In genomic region chr12:6699259-6699988, GRCh38 we compare ENCODE assay signal across 10 cellular contexts. TPM values are rescaled to one million over a fixed set of nuclear protein-coding genes. Genes with fewer than 3 reads are reported as not detected.
DNase-seq lines count a peak whose midpoint lies in the region; ATAC-seq, FAIRE-seq and TF ChIP-seq lines count a peak whose summit lies in the region.
"Had no signal": no experiment of that assay in that cellular context is flagged by ENCODE, and none has a peak within 500 bp of the region (broad histone marks: within the 10 kb centered on the region; RNA-seq: fewer than 3 reads in every experiment).

No MANE protein-coding gene starts in this region.

- POLR2A ChIA-PET in K562 (lab: Yijun Ruan, JAX): interaction anchor here (0.6 to 2.8 kb wide), 3 partner anchors 10 to 170 kb away, joined by 3 to 11 read pairs (median 3); partner anchors contain the start of gene ZNF384

- H3K27ac ChIP-seq in heart right ventricle: no peak overlapping the region
- H3K27ac ChIP-seq in K562 (ENCODE audit: extremely low read depth, low read depth, low read length): no peak overlapping the region
- H3K27ac ChIP-seq in lower lobe of right lung: no peak overlapping the region
- peak overlapping the region; percentile 27 for H3K27ac ChIP-seq in vagina

- CTCF ChIA-PET in K562 (lab: Yijun Ruan, JAX; ENCODE audit: low intra/inter-chr PET ratio): no interaction called here

- ATAC-seq in heart right ventricle (peak in 1 of 8 donors; percentile 17), left cardiac atrium (no peak), K562 (no peak), lower lobe of right lung (no peak), GM21528 (IDR thresholded peaks at IDR 0.05; ENCODE audit: low FRiP score, unreplicated experiment) (no peak)

- FAIRE-seq in K562 (lab: Jason Lieb, UNC): no peak

- H3K36me3 ChIP-seq in heart right ventricle (no peaks in the 10 kb centered on the region), K562 (ENCODE audit: control insufficient read depth, insufficient read depth, low read length) (no peaks in the 10 kb centered on the region), lower lobe of right lung (no peaks in the 10 kb centered on the region), vagina (no peaks in the 10 kb centered on the region)

- BruUV-seq in K562 (replicated peaks; lab: Mats Ljungman, UMichigan): no TSS peak

- H3K9me3 ChIP-seq in heart right ventricle: no peaks in the 10 kb centered on the region
- H3K9me3 ChIP-seq in K562 (replicated peaks; ENCODE audit: control insufficient read depth, insufficient read depth, low read depth, low read length): no peaks in the 10 kb centered on the region
- H3K9me3 ChIP-seq in lower lobe of right lung: no peaks in the 10 kb centered on the region
- no peaks in the 10 kb centered on the region for H3K9me3 ChIP-seq in vagina

- no peaks in the 10 kb centered on the region for H3K79me2 ChIP-seq in K562 (ENCODE audit: control insufficient read depth, insufficient read depth, low read length)

- H3K9me1 ChIP-seq in K562 (ENCODE audit: control insufficient read depth, insufficient read depth, low read length): no peaks in the 10 kb centered on the region

- H2AFZ ChIP-seq in K562 (ENCODE audit: low read depth, low read length): no peak overlapping the region

- in situ Hi-C loops in K562 (cut with MboI) (no loop called here), GM13976 (cut with MboI; ENCODE audit: low sequenced_read_pairs, unreplicated experiment) (no loop called here)

- H3K4me3 ChIP-seq in heart right ventricle: peak overlapping the region; percentile 25 to 54 (median 45)
- H3K4me3 ChIP-seq in K562: no peak overlapping the region
- peak overlapping the region; percentile 46 for H3K4me3 ChIP-seq in lower lobe of right lung
- H3K4me3 ChIP-seq in vagina: peak overlapping the region; percentile 50 to 70

- no peak overlapping the region for H3K4me2 ChIP-seq in K562 (ENCODE audit: insufficient read depth, low read length)

- TF ChIP-seq CTCF in heart right ventricle (IDR thresholded peaks at IDR 0.05) (no peak), K562 (IDR thresholded peaks at IDR 0.05 in 2 of 3, conservative IDR thresholded peaks at IDR 0.05 in 1 of 3; ENCODE audit: insufficient read depth in 2 of 3, low read depth in 1 of 3, low read length in 3 of 3) (no peak), lower lobe of right lung (IDR thresholded peaks at IDR 0.05) (no peak), vagina (IDR thresholded peaks at IDR 0.05) (no peak), GM13976 (IDR thresholded peaks at IDR 0.05; ENCODE audit: borderline replicate concordance, control extremely low read depth, extremely low read depth, insufficient read depth, missing control alignments) (no peak)

- no peak for TF ChIP-seq POLR2A in K562 (conservative IDR thresholded peaks at IDR 0.05)
- TF ChIP-seq POLR2A in vagina (IDR thresholded peaks at IDR 0.05): no peak

- H3K4me1 ChIP-seq in heart right ventricle: peaks cover 3 to 16% (median 11%) of the 10 kb centered on the region in 9 donors
- peaks cover 5 to 31% of the 10 kb centered on the region in 2 experiments; a peak in 4 of 5 replicates for H3K4me1 ChIP-seq in K562 (replicated peaks in 1 of 2; ENCODE audit: control insufficient read depth in 2 of 2, insufficient read depth in 2 of 2, low read length in 2 of 2)
- H3K4me1 ChIP-seq in lower lobe of right lung: peaks cover 11% of the 10 kb centered on the region
- H3K4me1 ChIP-seq in vagina: peaks cover 13% of the 10 kb centered on the region

- H3K9ac ChIP-seq in K562 (ENCODE audit: insufficient read depth in 1 of 2, low read depth in 2 of 2, low read length in 2 of 2): no peak overlapping the region

- H4K20me1 ChIP-seq in K562 (replicated peaks; ENCODE audit: control insufficient read depth, insufficient read depth, low read length): no peaks in the 10 kb centered on the region

- intact Hi-C loops in heart right ventricle (cut with DNase I): loop anchor here in 2 of 10 donors (10.0 kb wide), 2 partner anchors 75 to 85 kb away; no protein-coding TSS in a partner anchor
- intact Hi-C loops in left cardiac atrium (cut with DNase I): loop anchor here in 1 of 2 donors (10.0 kb wide), 1 partner anchor 85 kb away; no protein-coding TSS in a partner anchor
- intact Hi-C loops in K562 (cut with micrococcal nuclease): no loop called here
- intact Hi-C loops in lower lobe of right lung (cut with DNase I): no loop called here
- intact Hi-C loops in vagina (cut with DNase I): no loop called here

- TF ChIP-seq RAD21 in K562 (CRISPR knock-in tag; conservative IDR thresholded peaks at IDR 0.05 in 1 of 2, IDR thresholded peaks at IDR 0.05 in 1 of 2): no peak

- DNase-seq in heart right ventricle (no peak), left cardiac atrium (no peak), K562 (ENCODE audit: extremely low read depth in 1 of 4, low spot score in 3 of 4) (no peak), lower lobe of right lung (no peak), vagina (ENCODE audit: extremely low spot score in 2 of 2) (no peak), GM13976 (ENCODE audit: low spot score) (no peak)
- DNase-seq in stimulated activated CD4-positive, alpha-beta T cell treated with anti-CD3 and anti-CD28 coated beads, Interleukin-12 subunit alpha, Interleukin-12 subunit beta, amount 100 ng/mL, for 4 hours: no peak
- DNase-seq: GDM1 had no signal

- 14 to 18% methylated on average over 14 to 16 of the region's 16 CpGs for WGBS in heart right ventricle, 2 donors
- WGBS in K562 (ENCODE audit: insufficient coverage, low coverage, missing lambda C conversion rate): 5% methylated on average over 9 of the region's 16 CpGs

- H3K27me3 ChIP-seq in heart right ventricle (peaks cover 12 to 94% (median 75%) of the 10 kb centered on the region in 7 donors), K562 (ENCODE audit: control insufficient read depth in 2 of 2, insufficient read depth in 2 of 2, low read length in 2 of 2) (peaks cover 11 to 27% of the 10 kb centered on the region in 2 experiments; a peak in 4 of 5 replicates), lower lobe of right lung (ENCODE audit: low read depth) (peaks cover 71% of the 10 kb centered on the region), vagina (no peaks in the 10 kb centered on the region)

- no peak for TF ChIP-seq EP300 in K562 (IDR thresholded peaks at IDR 0.05; ENCODE audit: low read length)

RNA-seq across cellular contexts. Expression of gene PIANP, which starts 1.2 kb away (rescaled TPM):
- total RNA-seq in heart right ventricle (under 1 TPM in 4 of 10 donors, not detected in 6; 0.12 to 0.54 (median 0.25) TPM), left cardiac atrium (under 1 TPM; 0.18 to 0.42 TPM), K562 (2014; rRNA removed) (not detected in 2 replicates), K562 (2014; rRNA removed; fragmentation: Illumina TruSeq; extraction: Trizol) (not detected in 2 replicates), K562 (2015; rRNA removed; fragmentation: Illumina TruSeq; extraction: Trizol) (not detected in 2 replicates), K562 (2021) (not detected in 2 replicates), lower lobe of right lung (0.18 TPM), vagina (5.6 TPM)
- polyA plus RNA-seq in heart right ventricle (under 1 TPM; 0.22 to 0.58 TPM), K562 (2011; rRNA removed) (not detected in 2 replicates), K562 (2014; fragmentation: Illumina TruSeq; extraction: Trizol) (not detected in 2 replicates), K562 (2014; fragmentation: Nextera tagmentation; extraction: Ambion mirVana) (not detected), K562 (2014; rRNA removed) (0.07 TPM in 1 of 2 replicates, not detected in the other)
- not detected in 2 replicates for total RNA-seq in K562 (2011; cell fraction: chromatin; rRNA removed; ENCODE audit: low replicate concordance)
- total RNA-seq in K562 (2011; cell fraction: nucleolus; rRNA removed): not detected in 2 replicates
- total RNA-seq in K562 (2011; cell fraction: nucleoplasm; rRNA removed): not detected in 2 replicates
- not detected in 2 replicates for polyA plus RNA-seq in K562 (2011; cell fraction: cytosol; rRNA removed)
- not detected in 2 replicates for polyA plus RNA-seq in K562 (2011; cell fraction: nucleus; rRNA removed)
- polyA plus RNA-seq in K562 (2012): 0.21 and 0.36 TPM in 2 replicates
- polyA minus RNA-seq in K562 (2011; rRNA and poly(A)+ RNA removed): not detected in 2 replicates
- polyA minus RNA-seq in K562 (2011; cell fraction: cytosol; rRNA and poly(A)+ RNA removed): not detected in 2 replicates
- not detected in 2 replicates for polyA minus RNA-seq in K562 (2011; cell fraction: nucleus; rRNA and poly(A)+ RNA removed)

RNA-seq across cellular contexts. Expression of gene ZNF384, which starts 10.2 kb away (rescaled TPM):
- total RNA-seq in heart right ventricle (10 to 100 TPM; 25.1 to 36.0 (median 29.0) TPM), left cardiac atrium (10 to 100 TPM; 28.3 to 31.2 TPM), K562 (2014; rRNA removed) (9.6 and 21.4 TPM in 2 replicates), K562 (2014; rRNA removed; fragmentation: Illumina TruSeq; extraction: Trizol) (16.4 and 21.3 TPM in 2 replicates), K562 (2015; rRNA removed; fragmentation: Illumina TruSeq; extraction: Trizol) (20.2 and 21.6 TPM in 2 replicates), K562 (2021) (34.3 and 36.9 TPM in 2 replicates), lower lobe of right lung (48.7 TPM), vagina (31.9 TPM)
- polyA plus RNA-seq in heart right ventricle (10 to 100 TPM; 17.6 to 23.7 TPM), K562 (2011; rRNA removed) (38.2 and 51.4 TPM in 2 replicates), K562 (2014; fragmentation: Illumina TruSeq; extraction: Trizol) (62.1 and 64.8 TPM in 2 replicates), K562 (2014; fragmentation: Nextera tagmentation; extraction: Ambion mirVana) (under 1 TPM; 0.36 to 0.42 TPM), K562 (2014; rRNA removed) (29.1 and 39.4 TPM in 2 replicates)
- total RNA-seq in K562 (2011; cell fraction: chromatin; rRNA removed; ENCODE audit: low replicate concordance): 96.1 and 146 TPM in 2 replicates
- total RNA-seq in K562 (2011; cell fraction: nucleolus; rRNA removed): 75.5 and 81.2 TPM in 2 replicates
- total RNA-seq in K562 (2011; cell fraction: nucleoplasm; rRNA removed): 65.2 and 76.0 TPM in 2 replicates
- 35.9 and 44.8 TPM in 2 replicates for polyA plus RNA-seq in K562 (2011; cell fraction: cytosol; rRNA removed)
- polyA plus RNA-seq in K562 (2011; cell fraction: nucleus; rRNA removed): 99.6 and 126 TPM in 2 replicates
- 41.7 and 43.3 TPM in 2 replicates for polyA plus RNA-seq in K562 (2012)
- polyA minus RNA-seq in K562 (2011; rRNA and poly(A)+ RNA removed): 35.3 and 38.2 TPM in 2 replicates
- 27.3 and 34.6 TPM in 2 replicates for polyA minus RNA-seq in K562 (2011; cell fraction: cytosol; rRNA and poly(A)+ RNA removed)
- polyA minus RNA-seq in K562 (2011; cell fraction: nucleus; rRNA and poly(A)+ RNA removed): 30.6 and 48.9 TPM in 2 replicates

RNA-seq across cellular contexts. Expression of gene COPS7A, which starts 24.4 kb away (rescaled TPM):
- total RNA-seq in heart right ventricle (10 to 100 TPM; 67.4 to 89.8 (median 77.9) TPM), left cardiac atrium (10 to 100 TPM; 61.3 to 71.2 TPM), K562 (2014; rRNA removed) (24.2 and 26.9 TPM in 2 replicates), K562 (2014; rRNA removed; fragmentation: Illumina TruSeq; extraction: Trizol) (13.2 and 13.4 TPM in 2 replicates), K562 (2015; rRNA removed; fragmentation: Illumina TruSeq; extraction: Trizol) (20.6 and 25.0 TPM in 2 replicates), K562 (2021) (22.5 and 23.4 TPM in 2 replicates), lower lobe of right lung (55.1 TPM), vagina (35.4 TPM)
- polyA plus RNA-seq in heart right ventricle (10 to 100 TPM; 31.1 to 91.5 TPM), K562 (2011; rRNA removed) (35.4 and 45.2 TPM in 2 replicates), K562 (2014; fragmentation: Illumina TruSeq; extraction: Trizol) (29.9 and 36.0 TPM in 2 replicates), K562 (2014; fragmentation: Nextera tagmentation; extraction: Ambion mirVana) (10 to 100 TPM; 12.7 to 24.3 TPM), K562 (2014; rRNA removed) (30.2 and 36.5 TPM in 2 replicates)
- 14.3 and 23.0 TPM in 2 replicates for total RNA-seq in K562 (2011; cell fraction: chromatin; rRNA removed; ENCODE audit: low replicate concordance)
- 18.7 and 22.1 TPM in 2 replicates for total RNA-seq in K562 (2011; cell fraction: nucleolus; rRNA removed)
- 16.9 and 19.5 TPM in 2 replicates for total RNA-seq in K562 (2011; cell fraction: nucleoplasm; rRNA removed)
- 44.0 and 49.7 TPM in 2 replicates for polyA plus RNA-seq in K562 (2011; cell fraction: cytosol; rRNA removed)
- polyA plus RNA-seq in K562 (2011; cell fraction: nucleus; rRNA removed): 61.4 and 63.0 TPM in 2 replicates
- 29.9 and 33.9 TPM in 2 replicates for polyA plus RNA-seq in K562 (2012)
- 9.8 and 11.4 TPM in 2 replicates for polyA minus RNA-seq in K562 (2011; rRNA and poly(A)+ RNA removed)
- polyA minus RNA-seq in K562 (2011; cell fraction: cytosol; rRNA and poly(A)+ RNA removed): 9.2 and 11.9 TPM in 2 replicates
- polyA minus RNA-seq in K562 (2011; cell fraction: nucleus; rRNA and poly(A)+ RNA removed): 6.1 and 6.9 TPM in 2 replicates

RNA-seq across cellular contexts. Expression of gene ING4, which starts 36.5 kb away (rescaled TPM):
- total RNA-seq in heart right ventricle (10 to 100 TPM; 17.7 to 32.5 (median 22.6) TPM), left cardiac atrium (10 to 100 TPM; 16.8 to 28.5 TPM), K562 (2014; rRNA removed) (12.8 and 15.7 TPM in 2 replicates), K562 (2014; rRNA removed; fragmentation: Illumina TruSeq; extraction: Trizol) (16.4 and 19.7 TPM in 2 replicates), K562 (2015; rRNA removed; fragmentation: Illumina TruSeq; extraction: Trizol) (11.0 and 11.6 TPM in 2 replicates), K562 (2021) (13.0 and 14.0 TPM in 2 replicates), lower lobe of right lung (41.3 TPM), vagina (45.7 TPM)
- polyA plus RNA-seq in heart right ventricle (10 to 100 TPM; 20.0 to 25.5 TPM), K562 (2011; rRNA removed) (30.2 and 32.1 TPM in 2 replicates), K562 (2014; fragmentation: Illumina TruSeq; extraction: Trizol) (27.3 and 28.4 TPM in 2 replicates), K562 (2014; fragmentation: Nextera tagmentation; extraction: Ambion mirVana) (1 to 10 TPM; 6.6 to 8.4 TPM), K562 (2014; rRNA removed) (23.8 and 23.9 TPM in 2 replicates)
- total RNA-seq in K562 (2011; cell fraction: chromatin; rRNA removed; ENCODE audit: low replicate concordance): 36.0 and 36.8 TPM in 2 replicates
- 22.8 and 26.7 TPM in 2 replicates for total RNA-seq in K562 (2011; cell fraction: nucleolus; rRNA removed)
- total RNA-seq in K562 (2011; cell fraction: nucleoplasm; rRNA removed): 20.7 and 22.2 TPM in 2 replicates
- polyA plus RNA-seq in K562 (2011; cell fraction: cytosol; rRNA removed): 16.1 and 24.2 TPM in 2 replicates
- polyA plus RNA-seq in K562 (2011; cell fraction: nucleus; rRNA removed): 66.6 and 104 TPM in 2 replicates
- 18.1 and 28.0 TPM in 2 replicates for polyA plus RNA-seq in K562 (2012)
- 10.8 and 11.3 TPM in 2 replicates for polyA minus RNA-seq in K562 (2011; rRNA and poly(A)+ RNA removed)
- 4.6 and 5.0 TPM in 2 replicates for polyA minus RNA-seq in K562 (2011; cell fraction: cytosol; rRNA and poly(A)+ RNA removed)
- polyA minus RNA-seq in K562 (2011; cell fraction: nucleus; rRNA and poly(A)+ RNA removed): 5.0 and 12.2 TPM in 2 replicates

RNA-seq across cellular contexts. Expression of gene ACRBP, which starts 52.2 kb away (rescaled TPM):
- 1 to 10 TPM in 4 of 10 donors, under 1 TPM in 5, not detected in 1; 0.25 to 4.1 (median 0.79) TPM for total RNA-seq in heart right ventricle
- polyA plus RNA-seq in heart right ventricle: under 1 TPM; 0.29 to 0.43 TPM
- under 1 TPM; 0.60 to 0.88 TPM for total RNA-seq in left cardiac atrium
- total RNA-seq in K562 (2011; cell fraction: chromatin; rRNA removed; ENCODE audit: low replicate concordance): 10.1 and 27.0 TPM in 2 replicates
- 11.7 and 20.7 TPM in 2 replicates for total RNA-seq in K562 (2011; cell fraction: nucleolus; rRNA removed)
- 12.6 and 15.5 TPM in 2 replicates for total RNA-seq in K562 (2011; cell fraction: nucleoplasm; rRNA removed)
- total RNA-seq in K562 (2014; rRNA removed): 5.3 and 10.5 TPM in 2 replicates
- total RNA-seq in K562 (2014; rRNA removed; fragmentation: Illumina TruSeq; extraction: Trizol): 5.5 and 7.9 TPM in 2 replicates
- 3.1 and 3.5 TPM in 2 replicates for total RNA-seq in K562 (2015; rRNA removed; fragmentation: Illumina TruSeq; extraction: Trizol)
- 16.8 and 18.0 TPM in 2 replicates for total RNA-seq in K562 (2021)
- 13.2 and 28.6 TPM in 2 replicates for polyA plus RNA-seq in K562 (2011; rRNA removed)
- polyA plus RNA-seq in K562 (2011; cell fraction: cytosol; rRNA removed): 12.3 and 15.6 TPM in 2 replicates
- 79.2 and 89.4 TPM in 2 replicates for polyA plus RNA-seq in K562 (2011; cell fraction: nucleus; rRNA removed)
- polyA plus RNA-seq in K562 (2012): 13.4 and 22.7 TPM in 2 replicates
- polyA plus RNA-seq in K562 (2014; fragmentation: Illumina TruSeq; extraction: Trizol): 7.2 and 8.4 TPM in 2 replicates
- polyA plus RNA-seq in K562 (2014; fragmentation: Nextera tagmentation; extraction: Ambion mirVana): 10 to 100 TPM; 23.1 to 31.8 TPM
- polyA plus RNA-seq in K562 (2014; rRNA removed): 4.4 and 6.7 TPM in 2 replicates
- polyA minus RNA-seq in K562 (2011; rRNA and poly(A)+ RNA removed): 4.0 and 4.5 TPM in 2 replicates
- polyA minus RNA-seq in K562 (2011; cell fraction: cytosol; rRNA and poly(A)+ RNA removed): 5.4 and 7.3 TPM in 2 replicates
- polyA minus RNA-seq in K562 (2011; cell fraction: nucleus; rRNA and poly(A)+ RNA removed): 4.4 and 11.2 TPM in 2 replicates
- total RNA-seq in lower lobe of right lung: 7.2 TPM
- total RNA-seq in vagina: 0.74 TPM
- total RNA-seq: M059J had no signal
